ENCODE assay signal across 28 cellular contexts in the genomic region with DNA sequence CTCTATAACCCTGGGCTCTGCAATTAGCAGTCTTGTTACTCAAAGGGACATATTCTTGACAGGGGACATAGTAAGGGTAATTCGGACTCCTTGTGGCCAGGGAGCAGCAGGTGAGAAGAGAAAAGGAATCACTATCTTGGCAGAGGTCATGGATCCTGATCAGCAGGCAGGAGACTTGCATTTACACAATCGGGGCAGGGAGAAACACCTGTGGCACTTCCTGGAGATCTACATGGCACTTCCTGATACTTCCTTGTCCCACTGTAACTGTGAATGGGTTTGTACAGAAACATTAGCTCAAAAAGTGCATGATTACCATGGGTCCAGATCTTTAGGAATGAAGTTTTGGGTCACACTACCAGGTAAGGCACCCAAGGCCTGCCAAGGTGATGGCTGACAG. TPM values are rescaled to one million over a fixed set of nuclear protein-coding genes. Genes with fewer than 3 reads are reported as not detected.
A peak's percentile ranks its signal among the peaks of the same experiment; 100 is the strongest.
DNase-seq lines count a peak whose midpoint lies in the region; ATAC-seq, FAIRE-seq and TF ChIP-seq lines count a peak whose summit lies in the region.
"Had no signal": no experiment of that assay in that cellular context is flagged by ENCODE, and none has a peak within 500 bp of the region (broad histone marks: within the 10 kb centered on the region; RNA-seq: fewer than 3 reads in every experiment).

No MANE protein-coding gene starts in this region.

- H3K27me3 Mint-ChIP-seq in Caco-2 (ENCODE audit: insufficient read depth, unreplicated experiment): no peaks in the 10 kb centered on the region
- no peaks in the 10 kb centered on the region for H3K27me3 Mint-ChIP-seq in progenitor cell of endocrine pancreas
- H3K27me3 Mint-ChIP-seq: CD4-positive, alpha-beta memory T cell had no signal

- H3K4me1 Mint-ChIP-seq in Caco-2 (ENCODE audit: low read depth, unreplicated experiment) (peaks cover 52% of the 10 kb centered on the region), progenitor cell of endocrine pancreas (ENCODE audit: low read depth) (peaks cover 57% of the 10 kb centered on the region)
- H3K4me1 Mint-ChIP-seq: CD4-positive, alpha-beta memory T cell had no signal

- ATAC-seq in HG02973 (IDR thresholded peaks at IDR 0.05; ENCODE audit: unreplicated experiment): no peak

- POLR2A ChIA-PET in Caco-2 (lab: Charles Lee): no interaction called here

- intact Hi-C loops in Caco-2 (cut with micrococcal nuclease; ENCODE audit: unreplicated experiment): loop anchor here (5.0 to 10.0 kb wide), 5 partner anchors 277 to 1262 kb away; a partner anchor contains a TSS

- H3K9me3 ChIP-seq in Caco-2 (no peaks in the 10 kb centered on the region), Peyer's patch (no peaks in the 10 kb centered on the region)
- H3K9me3 ChIP-seq: MG63 had no signal

- peaks cover 14% of the 10 kb centered on the region for H3K79me1 ChIP-seq in mesendoderm (ENCODE audit: low read length)

- H3K27ac Mint-ChIP-seq in Caco-2 (ENCODE audit: unreplicated experiment): peak overlapping the region; percentile 99
- peak overlapping the region; percentile 27 for H3K27ac Mint-ChIP-seq in progenitor cell of endocrine pancreas

- TF ChIP-seq POLR2A in Peyer's patch (IDR thresholded peaks at IDR 0.05): no peak
- TF ChIP-seq POLR2A in GM12892 (IDR thresholded peaks at IDR 0.05; ENCODE audit: low read depth, low read length): no peak

- H3K27ac ChIP-seq in Peyer's patch (peak overlapping the region in 3 of 4 donors; percentile 36 to 89 (median 88)), mesendoderm (ENCODE audit: low read depth, low read length) (no peak overlapping the region)
- H3K27ac ChIP-seq: SK-N-MC had no signal

- CTCF ChIA-PET in Caco-2 (lab: Charles Lee): interaction anchor here (1.5 kb wide), 1 partner anchor 21 kb away, joined by 4 read pairs; no protein-coding TSS in a partner anchor

- H2BK5ac ChIP-seq in mesendoderm (ENCODE audit: low read length): no peak overlapping the region

- H3K18ac ChIP-seq in mesendoderm (ENCODE audit: low read length): no peak overlapping the region

- no peaks in the 10 kb centered on the region for H3K9me3 Mint-ChIP-seq in Caco-2 (ENCODE audit: unreplicated experiment)
- peaks cover 12% of the 10 kb centered on the region for H3K9me3 Mint-ChIP-seq in progenitor cell of endocrine pancreas (ENCODE audit: low read depth)
- H3K9me3 Mint-ChIP-seq: CD4-positive, alpha-beta memory T cell had no signal

- no CpG with 5 or more reads among the region's 2 CpGs for WGBS in mesendoderm (ENCODE audit: extremely low coverage, insufficient coverage, low lambda C conversion rate)

- peaks cover 4% of the 10 kb centered on the region for H3K36me3 ChIP-seq in Caco-2 (ENCODE audit: control insufficient read depth, insufficient read depth, low read length)
- no peaks in the 10 kb centered on the region for H3K36me3 ChIP-seq in Peyer's patch
- H3K36me3 ChIP-seq in mesendoderm (ENCODE audit: control insufficient read depth, insufficient read depth, low read length): no peaks in the 10 kb centered on the region
- H3K36me3 ChIP-seq: MG63 had no signal

- H4K5ac ChIP-seq in mesendoderm (ENCODE audit: low read length): no peak overlapping the region

- no peak overlapping the region for H2BK15ac ChIP-seq in mesendoderm (replicated peaks; ENCODE audit: low read depth)

- peaks cover 22% of the 10 kb centered on the region for H3K79me2 ChIP-seq in mesendoderm (ENCODE audit: control insufficient read depth, insufficient read depth, low read length)

- DNase-seq in Caco-2: no peak
- no peak for DNase-seq in Peyer's patch
- no peak for DNase-seq in mesendoderm
- no peak for DNase-seq in progenitor cell of endocrine pancreas (ENCODE audit: low spot score, unreplicated experiment)
- no peak for DNase-seq in AG08396 (ENCODE audit: low spot score)
- no peak for DNase-seq in GM12892 (ENCODE audit: insufficient read length)
- DNase-seq: AML-193; C1 segment of cervical spinal cord; CD4-positive, alpha-beta memory T cell; COR-L47; DMS 273 treated with DMSO at 0.1 percent for 48 hours; DMS79; EL; GDM1; KG1; MG63; NCI-H1105 treated with DMSO at 0.1 percent for 48 hours; NCI-H146; NCI-H1930; NCI-H526 treated with DMSO at 0.1 percent for 48 hours; SIG-M5; SW 1271 had no signal

- no peak overlapping the region for H3K56ac ChIP-seq in mesendoderm (ENCODE audit: low read length)

- H2BK120ac ChIP-seq in mesendoderm (ENCODE audit: low read depth, low read length): no peak overlapping the region

- no TSS peak for BruUV-seq in Caco-2 (replicated peaks; lab: Mats Ljungman, UMichigan)

- peak overlapping the region; percentile 52 for H3K23ac ChIP-seq in mesendoderm (ENCODE audit: low read length)

- no peak overlapping the region for H4K8ac ChIP-seq in mesendoderm (ENCODE audit: low read depth, low read length)

- H3K27me3 ChIP-seq in Caco-2 (replicated peaks; ENCODE audit: control insufficient read depth, insufficient read depth, low read length): no peaks in the 10 kb centered on the region
- no peaks in the 10 kb centered on the region for H3K27me3 ChIP-seq in Peyer's patch
- H3K27me3 ChIP-seq in mesendoderm (ENCODE audit: insufficient read depth, low read length, poor library complexity): no peaks in the 10 kb centered on the region
- H3K27me3 ChIP-seq: MG63 had no signal

- H3K36me3 Mint-ChIP-seq in Caco-2 (ENCODE audit: insufficient read depth, unreplicated experiment): peaks cover 25% of the 10 kb centered on the region
- peaks cover 13% of the 10 kb centered on the region for H3K36me3 Mint-ChIP-seq in progenitor cell of endocrine pancreas (ENCODE audit: insufficient read depth)
- H3K36me3 Mint-ChIP-seq: CD4-positive, alpha-beta memory T cell had no signal

- H3K4ac ChIP-seq in mesendoderm (ENCODE audit: low read depth, low read length): no peak overlapping the region

- TF ChIP-seq CTCF in Caco-2 (IDR thresholded peaks at IDR 0.05; ENCODE audit: insufficient read depth in 1 of 2, low read depth in 1 of 2, low read length in 1 of 2, severe bottlenecking in 1 of 2, unreplicated experiment in 1 of 2) (no peak), Peyer's patch (IDR thresholded peaks at IDR 0.05) (no peak), progenitor cell of endocrine pancreas (IDR thresholded peaks at IDR 0.05; ENCODE audit: unreplicated experiment) (no peak)

- no peak for FAIRE-seq in GM12892 (lab: Jason Lieb, UNC)
- FAIRE-seq: A204.1, GM12878, H54, HTR-8/SVneo had no signal

- no peak overlapping the region for H3K4me2 ChIP-seq in mesendoderm (ENCODE audit: low read length)

- no peak overlapping the region for H3K9ac ChIP-seq in mesendoderm (ENCODE audit: low read length)

- no peak overlapping the region for H3K4me3 Mint-ChIP-seq in Caco-2 (ENCODE audit: unreplicated experiment)
- H3K4me3 Mint-ChIP-seq in progenitor cell of endocrine pancreas (ENCODE audit: low read depth): no peak overlapping the region
- H3K4me3 Mint-ChIP-seq: CD4-positive, alpha-beta memory T cell had no signal

- H2AK5ac ChIP-seq in mesendoderm (ENCODE audit: low read length): no peak overlapping the region

- no peak overlapping the region for H3K4me3 ChIP-seq in Caco-2 (ENCODE audit: low read depth, low read length)
- no peak overlapping the region for H3K4me3 ChIP-seq in Peyer's patch
- H3K4me3 ChIP-seq in mesendoderm (ENCODE audit: low read length): no peak overlapping the region
- H3K4me3 ChIP-seq: GM12878, MG63, SK-N-MC had no signal

- peaks cover 58% of the 10 kb centered on the region for H3K4me1 ChIP-seq in Caco-2
- peaks cover 0 to 26% (median 5%) of the 10 kb centered on the region in 4 donors for H3K4me1 ChIP-seq in Peyer's patch
- no peaks in the 10 kb centered on the region for H3K4me1 ChIP-seq in mesendoderm (ENCODE audit: control insufficient read depth, low read depth, low read length)

RNA-seq across cellular contexts. Expression of a gene that starts 29.2 kb away (rescaled TPM):
- total RNA-seq in Caco-2 (2022) (44.9 and 46.7 TPM in 2 replicates), Peyer's patch (10 to 100 TPM; 10.5 to 13.2 (median 11.2) TPM), progenitor cell of endocrine pancreas (37.0 and 38.5 TPM in 2 replicates)
- 58.3 TPM for polyA plus RNA-seq in mesendoderm (2013, experiment 1 of 2)
- polyA plus RNA-seq in mesendoderm (2013, experiment 2 of 2): 57.1 TPM
- 18.9 TPM for polyA plus RNA-seq in GM12892 (2012; ENCODE audit: missing spikeins)
